ENCODE assay signal across 12 cellular contexts in genomic region chr11:119218141-119218878, GRCh38. TPM values are rescaled to one million over a fixed set of nuclear protein-coding genes. Genes with fewer than 3 reads are reported as not detected.
A peak's percentile ranks its signal among the peaks of the same experiment; 100 is the strongest.
DNase-seq lines count a peak whose midpoint lies in the region; ATAC-seq and TF ChIP-seq lines count a peak whose summit lies in the region.
"Had no signal": no experiment of that assay in that cellular context is flagged by ENCODE, and none has a peak within 500 bp of the region (broad histone marks: within the 10 kb centered on the region; RNA-seq: fewer than 3 reads in every experiment).

No MANE protein-coding gene starts in this region.

- no peaks in the 10 kb centered on the region for H3K27me3 Mint-ChIP-seq in activated CD4-positive, alpha-beta T cell treated with anti-CD3 and anti-CD28 coated beads for 36 hours
- H3K27me3 Mint-ChIP-seq: activated naive CD8-positive, alpha-beta T cell treated with anti-CD3 and anti-CD28 coated beads, Interleukin-2, amount 10 ng/mL, durations not matched to agents 7 days and 5 days had no signal

- H3K36me3 Mint-ChIP-seq in activated CD4-positive, alpha-beta T cell treated with anti-CD3 and anti-CD28 coated beads for 36 hours (ENCODE audit: low read depth), result peaks cover 2% of the 10 kb centered on the region

- no peaks in the 10 kb centered on the region for H3K9me3 Mint-ChIP-seq in activated CD4-positive, alpha-beta T cell treated with anti-CD3 and anti-CD28 coated beads for 36 hours (ENCODE audit: low read depth)
- H3K9me3 Mint-ChIP-seq: activated naive CD8-positive, alpha-beta T cell treated with anti-CD3 and anti-CD28 coated beads, Interleukin-2, amount 10 ng/mL, durations not matched to agents 7 days and 5 days had no signal

- H3K27ac Mint-ChIP-seq in activated CD4-positive, alpha-beta T cell treated with anti-CD3 and anti-CD28 coated beads for 36 hours, result peak overlapping the region; percentile 85
- H3K27ac Mint-ChIP-seq: activated naive CD8-positive, alpha-beta T cell treated with anti-CD3 and anti-CD28 coated beads, Interleukin-2, amount 10 ng/mL, durations not matched to agents 7 days and 5 days had no signal

- peak overlapping the region; percentile 28 for H3K4me2 ChIP-seq in osteoblast (ENCODE audit: insufficient read depth, low read length)

- POLR2A ChIA-PET in activated CD4-positive, alpha-beta T cell treated with anti-CD3 and anti-CD28 coated beads for 36 hours (lab: Charles Lee), result no interaction called here

- peaks cover 78% of the 10 kb centered on the region for H3K79me2 ChIP-seq in osteoblast (ENCODE audit: insufficient read depth, low read length)

- no peaks in the 10 kb centered on the region for H3K9me3 ChIP-seq in osteoblast (ENCODE audit: low read depth, low read length)
- H3K9me3 ChIP-seq in lower lobe of right lung, result no peaks in the 10 kb centered on the region
- H3K9me3 ChIP-seq: BE2C, neutrophil had no signal

- H3K4me1 ChIP-seq in osteoblast (ENCODE audit: insufficient read depth, low read length), result peaks cover 19% of the 10 kb centered on the region
- H3K4me1 ChIP-seq in lower lobe of right lung, result peaks cover 13% of the 10 kb centered on the region
- H3K4me1 ChIP-seq: BE2C had no signal

- peaks cover 40% of the 10 kb centered on the region for H4K20me1 ChIP-seq in osteoblast (ENCODE audit: insufficient read depth, low read length)

- CTCF ChIA-PET in activated CD4-positive, alpha-beta T cell treated with anti-CD3 and anti-CD28 coated beads for 36 hours (lab: Charles Lee), result interaction anchor here (2.2 kb wide), 1 partner anchor 12 kb away, joined by 11 read pairs; the partner anchor contains the start of gene CBL

- H3K36me3 ChIP-seq in osteoblast (ENCODE audit: insufficient read depth, low read length) (no peaks in the 10 kb centered on the region), lower lobe of right lung (no peaks in the 10 kb centered on the region)
- H3K36me3 ChIP-seq: BE2C had no signal

- H2AFZ ChIP-seq in osteoblast (ENCODE audit: low read length), result no peak overlapping the region

- no peak for TF ChIP-seq CTCF in osteoblast (IDR thresholded peaks at IDR 0.05; ENCODE audit: extremely low read depth, low read depth, low read length)
- no peak for TF ChIP-seq CTCF in lower lobe of right lung (IDR thresholded peaks at IDR 0.05)

- H3K27me3 ChIP-seq in osteoblast (ENCODE audit: insufficient read depth, low read length) (no peaks in the 10 kb centered on the region), lower lobe of right lung (ENCODE audit: low read depth) (no peaks in the 10 kb centered on the region)
- H3K27me3 ChIP-seq: BE2C, neutrophil had no signal

- peaks cover 59% of the 10 kb centered on the region for H3K4me1 Mint-ChIP-seq in activated CD4-positive, alpha-beta T cell treated with anti-CD3 and anti-CD28 coated beads for 36 hours

- ATAC-seq in activated CD4-positive, alpha-beta T cell treated with anti-CD3 and anti-CD28 coated beads for 36 hours, result peak; percentile 99
- ATAC-seq in lower lobe of right lung (no peak), GM18519 (IDR thresholded peaks at IDR 0.05; ENCODE audit: low FRiP score, unreplicated experiment) (no peak)

- intact Hi-C loops in activated CD4-positive, alpha-beta T cell treated with anti-CD3 and anti-CD28 coated beads for 36 hours (cut with DNase I, micrococcal nuclease), result loop anchor here (1.0 kb wide), 5 partner anchors 11 to 44 kb away; partner anchors contain the start of gene CBL (in 1 of the 2)
- intact Hi-C loops in lower lobe of right lung (cut with DNase I), result no loop called here

- H3K4me3 ChIP-seq in osteoblast (ENCODE audit: insufficient read depth, low read length), result no peak overlapping the region
- H3K4me3 ChIP-seq in lower lobe of right lung, result no peak overlapping the region

- peak overlapping the region; percentile 53 for H3K27ac ChIP-seq in osteoblast (ENCODE audit: low read depth, low read length)
- no peak overlapping the region for H3K27ac ChIP-seq in lower lobe of right lung
- H3K27ac ChIP-seq: neutrophil had no signal

- no peak overlapping the region for H3K4me3 Mint-ChIP-seq in activated CD4-positive, alpha-beta T cell treated with anti-CD3 and anti-CD28 coated beads for 36 hours
- H3K4me3 Mint-ChIP-seq: activated naive CD8-positive, alpha-beta T cell treated with anti-CD3 and anti-CD28 coated beads, Interleukin-2, amount 10 ng/mL, durations not matched to agents 7 days and 5 days had no signal

- peak; percentile 45 for DNase-seq in activated CD4-positive, alpha-beta T cell treated with anti-CD3 and anti-CD28 coated beads for 36 hours
- DNase-seq in activated CD4-positive, alpha-beta T cell treated with anti-CD3 and anti-CD28 coated beads, Interleukin-2, amount 50 U/mL, for 1 hour, result no peak
- peak; percentile 65 for DNase-seq in LoVo (ENCODE audit: low spot score)
- peak; percentile 80 for DNase-seq in astrocyte of the hippocampus (ENCODE audit: low read depth, low spot score)
- DNase-seq in osteoblast (ENCODE audit: insufficient read length, low spot score, missing footprints), result peak; percentile 95
- DNase-seq in lower lobe of right lung, result no peak
- no peak for DNase-seq in anterior cingulate cortex (lab: John Stamatoyannopoulos, UW)
- DNase-seq: activated naive CD8-positive, alpha-beta T cell treated with anti-CD3 and anti-CD28 coated beads, Interleukin-2, amount 10 ng/mL, durations not matched to agents 7 days and 5 days; BE2C; NCI-H1105 treated with DMSO at 0.1 percent for 48 hours had no signal

RNA-seq across cellular contexts. Expression of gene CBL, which starts 12.2 kb away (rescaled TPM):
- 10 to 100 TPM; 29.3 to 33.2 TPM for total RNA-seq in activated CD4-positive, alpha-beta T cell treated with anti-CD3 and anti-CD28 coated beads for 36 hours
- 9.0 and 9.7 TPM in 2 replicates for total RNA-seq in osteoblast
- 39.0 TPM for total RNA-seq in lower lobe of right lung

RNA-seq across cellular contexts. Expression of gene NHERF4, which starts 33.0 kb away (rescaled TPM):
- under 1 TPM in 1 of 2 experiments, not detected in 1; 0.21 TPM for total RNA-seq in activated CD4-positive, alpha-beta T cell treated with anti-CD3 and anti-CD28 coated beads for 36 hours
- total RNA-seq in osteoblast (not detected in 2 replicates), lower lobe of right lung (not detected)

RNA-seq across cellular contexts. Expression of gene NLRX1, which starts 49.8 kb away (rescaled TPM):
- 10 to 100 TPM; 18.2 to 25.0 TPM for total RNA-seq in activated CD4-positive, alpha-beta T cell treated with anti-CD3 and anti-CD28 coated beads for 36 hours
- total RNA-seq in osteoblast (24.2 and 29.7 TPM in 2 replicates), lower lobe of right lung (16.5 TPM)

Comparison
In these comparisons a context has a peak if more than half of its experiments do, and no peak if none do; other contexts are left out.
1. DNase-seq: peak in activated CD4-positive, alpha-beta T cell treated with anti-CD3 and anti-CD28 coated beads for 36 hours (single experiment), LoVo (single experiment), astrocyte of the hippocampus (single experiment) and osteoblast (single experiment); none in activated CD4-positive, alpha-beta T cell treated with anti-CD3 and anti-CD28 coated beads, Interleukin-2, amount 50 U/mL, for 1 hour (single experiment), lower lobe of right lung (single experiment) and anterior cingulate cortex (0 of 58).